ENCODE assay signal across 10 cellular contexts in genomic region chr5:74206571-74207550, GRCh38.
DNase-seq lines count a peak whose midpoint lies in the region; ATAC-seq and TF ChIP-seq lines count a peak whose summit lies in the region.
"Had no signal": no experiment of that assay in that cellular context is flagged by ENCODE, and none has a peak within 500 bp of the region (broad histone marks: within the 10 kb centered on the region; RNA-seq: fewer than 3 reads in every experiment).

No MANE protein-coding gene starts in this region.

- no peaks in the 10 kb centered on the region for H3K36me3 Mint-ChIP-seq in natural killer cell treated with Interleukin-12 subunit alpha and Interleukin-12 subunit beta and Interleukin-15 and Interleukin-18, amount 100 ng/mL, for 72 hours

- DNase-seq in M059J (ENCODE audit: low read depth) (peak; percentile 93), SJCRH30 (peak; percentile 84 to 87), left cardiac atrium (peak; percentile 81), thoracic aorta (ENCODE audit: low spot score) (peak; percentile 30), NK-92 (lab: John Stamatoyannopoulos, UW; ENCODE audit: unreplicated experiment) (no peak), suprapubic skin (ENCODE audit: low spot score in 2 of 2) (no peak)
- DNase-seq in natural killer cell treated with Interleukin-12 subunit alpha and Interleukin-12 subunit beta and Interleukin-15 and Interleukin-18, amount 100 ng/mL, for 72 hours (ENCODE audit: low spot score) = no peak

- H3K9me3 Mint-ChIP-seq in natural killer cell treated with Interleukin-12 subunit alpha and Interleukin-12 subunit beta and Interleukin-15 and Interleukin-18, amount 100 ng/mL, for 72 hours = no peaks in the 10 kb centered on the region
- H3K9me3 Mint-ChIP-seq: central memory CD8-positive, alpha-beta T cell had no signal

- peak overlapping the region; percentile 65 for H3K27ac ChIP-seq in SJCRH30
- peak overlapping the region; percentile 59 to 65 for H3K27ac ChIP-seq in thoracic aorta
- no peak overlapping the region for H3K27ac ChIP-seq in suprapubic skin
- H3K27ac ChIP-seq: HL-60 had no signal

- no peaks in the 10 kb centered on the region for H3K9me3 ChIP-seq in SJCRH30 (replicated peaks)
- H3K9me3 ChIP-seq in thoracic aorta = no peaks in the 10 kb centered on the region
- H3K9me3 ChIP-seq in suprapubic skin = no peaks in the 10 kb centered on the region

- WGBS in suprapubic skin = 58% methylated on average over 12 of the region's 12 CpGs

- TF ChIP-seq CTCF in thoracic aorta (IDR thresholded peaks at IDR 0.05) (no peak), suprapubic skin (IDR thresholded peaks at IDR 0.05) (no peak)

- TF ChIP-seq POLR2A in suprapubic skin (IDR thresholded peaks at IDR 0.05) = no peak

- peak; percentile 88 to 91 for ATAC-seq in left cardiac atrium
- ATAC-seq in thoracic aorta (ENCODE audit: insufficient number of reproducible peaks, low FRiP score, low read depth) = peak; percentile 31
- ATAC-seq in natural killer cell treated with Interleukin-12 subunit alpha and Interleukin-12 subunit beta and Interleukin-15 and Interleukin-18, amount 100 ng/mL, for 72 hours = no peak
- no peak for ATAC-seq in HG02840 (IDR thresholded peaks at IDR 0.05; ENCODE audit: low FRiP score, unreplicated experiment)

- H3K4me1 ChIP-seq in SJCRH30 (peaks cover 51% of the 10 kb centered on the region), thoracic aorta (ENCODE audit: control insufficient read depth in 1 of 2, low read depth in 2 of 2) (peaks cover 10 to 31% of the 10 kb centered on the region in 2 donors), suprapubic skin (peaks cover 16% of the 10 kb centered on the region)

- no peaks in the 10 kb centered on the region for H3K27me3 ChIP-seq in SJCRH30
- H3K27me3 ChIP-seq in thoracic aorta (replicated peaks; ENCODE audit: insufficient read depth) = no peaks in the 10 kb centered on the region
- H3K27me3 ChIP-seq in suprapubic skin = no peaks in the 10 kb centered on the region

- peaks cover 19 to 31% of the 10 kb centered on the region in 2 donors for H3K27me3 Mint-ChIP-seq in natural killer cell treated with Interleukin-12 subunit alpha and Interleukin-12 subunit beta and Interleukin-15 and Interleukin-18, amount 100 ng/mL, for 72 hours

- H3K4me1 Mint-ChIP-seq in natural killer cell treated with Interleukin-12 subunit alpha and Interleukin-12 subunit beta and Interleukin-15 and Interleukin-18, amount 100 ng/mL, for 72 hours (ENCODE audit: low read depth in 2 of 2) = no peaks in the 10 kb centered on the region
- H3K4me1 Mint-ChIP-seq: central memory CD8-positive, alpha-beta T cell had no signal

- intact Hi-C loops in left cardiac atrium (cut with DNase I) = no loop called here

- H3K4me3 Mint-ChIP-seq in natural killer cell treated with Interleukin-12 subunit alpha and Interleukin-12 subunit beta and Interleukin-15 and Interleukin-18, amount 100 ng/mL, for 72 hours = no peak overlapping the region
- H3K4me3 Mint-ChIP-seq: central memory CD8-positive, alpha-beta T cell had no signal

- no peak overlapping the region for H3K4me3 ChIP-seq in SJCRH30
- H3K4me3 ChIP-seq in thoracic aorta = peak overlapping the region; percentile 8
- H3K4me3 ChIP-seq in suprapubic skin = no peak overlapping the region

- no peak for TF ChIP-seq EP300 in suprapubic skin (IDR thresholded peaks at IDR 0.05)

- no peaks in the 10 kb centered on the region; the same call in 1 of the 2 replicates for H3K36me3 ChIP-seq in SJCRH30
- no peaks in the 10 kb centered on the region for H3K36me3 ChIP-seq in thoracic aorta
- H3K36me3 ChIP-seq in suprapubic skin = no peaks in the 10 kb centered on the region

- H3K27ac Mint-ChIP-seq in natural killer cell treated with Interleukin-12 subunit alpha and Interleukin-12 subunit beta and Interleukin-15 and Interleukin-18, amount 100 ng/mL, for 72 hours = no peak overlapping the region

Comparison
In these comparisons a context has a peak if more than half of its experiments do, and no peak if none do; other contexts are left out.
1. DNase-seq: peak in M059J (single experiment), SJCRH30 (2 of 2), left cardiac atrium (single experiment) and thoracic aorta (single experiment); none in NK-92 (single experiment), suprapubic skin (0 of 2) and natural killer cell treated with Interleukin-12 subunit alpha and Interleukin-12 subunit beta and Interleukin-15 and Interleukin-18, amount 100 ng/mL, for 72 hours (single experiment).
2. ATAC-seq: peak in left cardiac atrium (2 of 2) and thoracic aorta (single experiment); none in natural killer cell treated with Interleukin-12 subunit alpha and Interleukin-12 subunit beta and Interleukin-15 and Interleukin-18, amount 100 ng/mL, for 72 hours (0 of 2) and HG02840 (single experiment).